ENCODE assay signal across 21 cellular contexts in genomic region chr1:83959824-83960441, GRCh38. TPM values are rescaled to one million over a fixed set of nuclear protein-coding genes. Genes with fewer than 3 reads are reported as not detected.
DNase-seq lines count a peak whose midpoint lies in the region; ATAC-seq and TF ChIP-seq lines count a peak whose summit lies in the region.
"Had no signal": no experiment of that assay in that cellular context is flagged by ENCODE, and none has a peak within 500 bp of the region (broad histone marks: within the 10 kb centered on the region; RNA-seq: fewer than 3 reads in every experiment).

No MANE protein-coding gene starts in this region.

- H3K4me3 ChIP-seq in DND-41 (ENCODE audit: low read depth in 1 of 2, low read length in 2 of 2): no peak overlapping the region
- H3K4me3 ChIP-seq in cardiac fibroblast (replicated peaks in 1 of 2; ENCODE audit: low read depth in 2 of 2, low read length in 2 of 2): no peak overlapping the region
- H3K4me3 ChIP-seq in mesenchymal stem cell (ENCODE audit: insufficient read depth in 1 of 2, low read depth in 1 of 2, low read length in 2 of 2): no peak overlapping the region
- H3K4me3 ChIP-seq: BLaER1, GM12878, PC-9, SK-N-MC had no signal

- H3K79me2 ChIP-seq in DND-41 (ENCODE audit: insufficient read depth, low read length): no peaks in the 10 kb centered on the region

- H3K79me1 ChIP-seq in mesenchymal stem cell (replicated peaks; ENCODE audit: low read length, poor library complexity, severe bottlenecking): peaks cover 16% of the 10 kb centered on the region

- H3K4me2 ChIP-seq in DND-41 (ENCODE audit: insufficient read depth, low read length) (no peak overlapping the region), mesenchymal stem cell (ENCODE audit: low read length, poor library complexity, severe bottlenecking) (no peak overlapping the region)
- H3K4me2 ChIP-seq: BLaER1, PC-9 had no signal

- in situ Hi-C loops in GM13977 (cut with MboI; ENCODE audit: low pct_unique_long_range_greater_than_20kb, low sequenced_read_pairs, unreplicated experiment): no loop called here

- H4K91ac ChIP-seq in mesenchymal stem cell (ENCODE audit: low read length): no peak overlapping the region

- no peak for TF ChIP-seq RAD21 in Ishikawa (IDR thresholded peaks at IDR 0.05; ENCODE audit: low read depth)

- H3K4me1 ChIP-seq in DND-41 (ENCODE audit: insufficient read depth, low read length) (no peaks in the 10 kb centered on the region), mesenchymal stem cell (ENCODE audit: control insufficient read depth, insufficient read depth, low read depth, low read length) (no peaks in the 10 kb centered on the region)

- H3K36me3 ChIP-seq in DND-41 (ENCODE audit: insufficient read depth, low read length) (no peaks in the 10 kb centered on the region), mesenchymal stem cell (ENCODE audit: control insufficient read depth in 1 of 2, insufficient read depth in 2 of 2, low read depth in 1 of 2, low read length in 2 of 2) (no peaks in the 10 kb centered on the region)
- H3K36me3 ChIP-seq: BLaER1 had no signal

- H2BK15ac ChIP-seq in mesenchymal stem cell (ENCODE audit: low read depth, poor library complexity, severe bottlenecking): no peak overlapping the region

- TF ChIP-seq CTCF in DND-41 (IDR thresholded peaks at IDR 0.05; ENCODE audit: borderline replicate concordance, extremely low read depth, low read length, poor library complexity, severe bottlenecking) (no peak), cardiac fibroblast (IDR thresholded peaks at IDR 0.05; ENCODE audit: low read depth, low read length) (no peak), GM13977 (IDR thresholded peaks at IDR 0.05; ENCODE audit: extremely low read depth, insufficient read depth, missing control alignments) (no peak)

- no peak overlapping the region for H2BK5ac ChIP-seq in mesenchymal stem cell (ENCODE audit: low read depth, low read length, poor library complexity, severe bottlenecking)

- H3K9ac ChIP-seq in DND-41 (ENCODE audit: low read depth, low read length): no peak overlapping the region
- H3K9ac ChIP-seq in mesenchymal stem cell (ENCODE audit: low read length): no peak overlapping the region
- H3K9ac ChIP-seq: BLaER1 had no signal

- TF ChIP-seq EP300 in Ishikawa (IDR thresholded peaks at IDR 0.05; ENCODE audit: borderline replicate concordance): no peak

- no peak overlapping the region for H2BK12ac ChIP-seq in mesenchymal stem cell (ENCODE audit: low read length in 2 of 2)

- no peak overlapping the region for H3K14ac ChIP-seq in mesenchymal stem cell (ENCODE audit: low read length in 2 of 2)

- no peak overlapping the region for H2AK5ac ChIP-seq in mesenchymal stem cell (ENCODE audit: low read length, severe bottlenecking)

- H3K18ac ChIP-seq in mesenchymal stem cell (ENCODE audit: low read depth in 1 of 2, low read length in 2 of 2): no peak overlapping the region

- ATAC-seq in DND-41 (ENCODE audit: insufficient read depth, low read depth): peak; percentile 60; the same call in 2 of the 3 replicates
- no peak for ATAC-seq in HG02885 (IDR thresholded peaks at IDR 0.05; ENCODE audit: poor library complexity, unreplicated experiment)
- ATAC-seq: activated CD8-positive, alpha-beta T cell treated with anti-CD3 and anti-CD28 coated beads, Interleukin-2, amount 10 ng/mL, durations not matched to agents 7 days and 5 days; GM12878; sciatic nerve had no signal

- H3K27me3 ChIP-seq in DND-41 (ENCODE audit: insufficient read depth, low read length, poor library complexity) (peaks cover 3% of the 10 kb centered on the region), mesenchymal stem cell (ENCODE audit: control insufficient read depth in 1 of 2, insufficient read depth in 1 of 2, low read length in 2 of 2) (no peaks in the 10 kb centered on the region)
- H3K27me3 ChIP-seq: BLaER1 had no signal

- H4K20me1 ChIP-seq in DND-41 (ENCODE audit: insufficient read depth, low read length): no peaks in the 10 kb centered on the region
- H4K20me1 ChIP-seq: BLaER1 had no signal

- H2AFZ ChIP-seq in DND-41 (ENCODE audit: low read depth, low read length): no peak overlapping the region
- H2AFZ ChIP-seq in mesenchymal stem cell (ENCODE audit: low read depth, low read length): no peak overlapping the region
- H2AFZ ChIP-seq: PC-9 had no signal

- H3K9me3 ChIP-seq in DND-41 (ENCODE audit: insufficient read depth, low read length, severe bottlenecking): no peaks in the 10 kb centered on the region
- H3K9me3 ChIP-seq in mesenchymal stem cell (ENCODE audit: control insufficient read depth, low read length): no peaks in the 10 kb centered on the region
- H3K9me3 ChIP-seq: BLaER1 had no signal

- no peak overlapping the region for H2BK120ac ChIP-seq in mesenchymal stem cell (ENCODE audit: low read depth, low read length)

- H3K4ac ChIP-seq in mesenchymal stem cell (ENCODE audit: low read depth in 1 of 2, low read length in 2 of 2): no peak overlapping the region

- H4K8ac ChIP-seq in mesenchymal stem cell (ENCODE audit: low read length): no peak overlapping the region

- DNase-seq in DND-41 (no peak), cardiac fibroblast (ENCODE audit: low read depth in 2 of 2) (peak; percentile 25 to 60), mesenchymal stem cell (peak; percentile 31), GM13977 (ENCODE audit: low spot score) (no peak), activated gamma-delta T cell treated with Interleukin-2 at 50 U/mL for 16 hours (no peak), NCI-H1436 (lab: John Stamatoyannopoulos, UW) (no peak)
- DNase-seq: activated CD8-positive, alpha-beta T cell treated with anti-CD3 and anti-CD28 coated beads, Interleukin-2, amount 10 ng/mL, durations not matched to agents 7 days and 5 days; DMS79 treated with DMSO at 0.1 percent for 48 hours; effector CD4-positive, alpha-beta T cell; H7; NCI-H1694 treated with DMSO at 0.1 percent for 48 hours; NCI-H524 treated with DMSO at 0.1 percent for 48 hours; PC-9; stimulated activated CD4-positive, alpha-beta T cell treated with anti-CD3 and anti-CD28 coated beads, Interleukin-4, amount 100 ng/mL, for 24 hours had no signal

- no CpG with 5 or more reads among the region's 1 CpG for WGBS in mesenchymal stem cell

- H3K27ac ChIP-seq in DND-41 (ENCODE audit: low read length) (no peak overlapping the region), mesenchymal stem cell (ENCODE audit: low read length, poor library complexity, severe bottlenecking) (no peak overlapping the region)
- H3K27ac ChIP-seq: BLaER1, PC-9, SK-N-MC, VCaP had no signal

- H3K23ac ChIP-seq in mesenchymal stem cell (ENCODE audit: low read length in 2 of 2): no peak overlapping the region

TF ChIP-seq in Ishikawa, 13 proteins besides CTCF, POLR2A, EP300 and RAD21:
- no peak for TF ChIP-seq TAF1 (IDR thresholded peaks at IDR 0.05; ENCODE audit: low read depth)
- no peak for TF ChIP-seq USF1 (IDR thresholded peaks at IDR 0.05)
- peak; percentile 56 for TF ChIP-seq CEBPB (IDR thresholded peaks at IDR 0.05)
- TF ChIP-seq YY1 (IDR thresholded peaks at IDR 0.05; ENCODE audit: low read depth): no peak
- no peak for TF ChIP-seq MAX (IDR thresholded peaks at IDR 0.05)
- no peak for TF ChIP-seq REST (IDR thresholded peaks at IDR 0.05; ENCODE audit: low read depth)

RNA-seq across cellular contexts. Expression of gene TTLL7, which starts 39.0 kb away (rescaled TPM):
- 9.5 TPM for polyA plus RNA-seq in mesenchymal stem cell (2013, experiment 1 of 2)
- 7.7 TPM for polyA plus RNA-seq in mesenchymal stem cell (2013, experiment 2 of 2)

Comparison
In these comparisons a context has a peak if more than half of its experiments do, and no peak if none do; other contexts are left out.
1. DNase-seq: peak in cardiac fibroblast (2 of 2) and mesenchymal stem cell (single experiment); none in DND-41 (single experiment), GM13977 (single experiment), activated gamma-delta T cell treated with Interleukin-2 at 50 U/mL for 16 hours (single experiment) and NCI-H1436 (single experiment).